ENCODE assay signal across 8 cellular contexts in genomic region chr17:40111221-40112128, GRCh38.
A peak's percentile ranks its signal among the peaks of the same experiment; 100 is the strongest.
DNase-seq lines count a peak whose midpoint lies in the region; ATAC-seq lines count a peak whose summit lies in the region.

No MANE protein-coding gene starts in this region.

- ATAC-seq in HG03139 (IDR thresholded peaks at IDR 0.05; ENCODE audit: unreplicated experiment): peak; percentile 39

- peak; percentile 72 for DNase-seq in GF-D8 (lab: John Stamatoyannopoulos, UW)
- peak; percentile 72 to 85 for DNase-seq in NCI-H446 (lab: John Stamatoyannopoulos, UW)
- peak; percentile 30 to 37 (median 36) for DNase-seq in activated CD4-positive, CD25-positive, alpha-beta regulatory T cell (lab: John Stamatoyannopoulos, UW)
- DNase-seq in kidney tubule cell (ENCODE audit: low spot score): peak; percentile 92
- DNase-seq in stimulated activated CD4-positive, alpha-beta T cell treated with anti-CD3 and anti-CD28 coated beads, Interleukin-1b, Interleukin-23, amount 100 ng/mL, for 48 hours: peak; percentile 73
- DNase-seq in T-helper 9 cell: no peak

- H3K27ac ChIP-seq in cingulate gyrus (ENCODE audit: low read depth, low read length): peak overlapping the region; percentile 78
